ENCODE assay signal across 8 cellular contexts in the genomic region with DNA sequence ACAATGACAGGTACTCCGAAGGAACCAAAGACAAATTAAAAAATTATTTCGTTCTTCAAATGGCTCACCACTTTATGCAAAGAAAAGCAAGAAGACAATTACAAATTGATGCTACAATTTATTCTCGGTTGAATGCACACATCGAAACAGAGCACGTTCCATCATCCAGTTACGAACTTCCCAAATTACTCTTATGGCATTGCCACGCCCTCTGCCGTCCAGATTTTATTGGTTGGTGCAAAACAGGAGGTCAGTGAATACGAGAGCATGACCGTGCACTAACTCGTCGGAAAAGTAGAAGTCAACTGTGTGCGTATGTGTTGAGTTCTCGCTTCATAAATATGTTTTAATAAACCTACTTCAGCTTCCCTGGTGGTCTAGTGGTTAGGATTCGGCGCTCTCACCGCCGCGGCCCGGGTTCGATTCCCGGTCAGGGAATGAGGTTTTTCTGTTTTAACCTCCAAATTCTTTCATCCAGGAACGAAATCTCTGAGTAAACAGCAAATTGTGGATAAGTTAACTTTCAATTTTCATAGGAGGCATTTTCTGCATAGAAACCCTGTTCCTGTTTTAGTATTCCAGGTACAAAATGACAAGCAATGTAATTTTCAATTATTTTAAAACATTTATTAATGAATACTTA. TPM values are rescaled to one million over a fixed set of nuclear protein-coding genes. Genes with fewer than 3 reads are reported as not detected.
DNase-seq lines count a peak whose midpoint lies in the region; ATAC-seq and TF ChIP-seq lines count a peak whose summit lies in the region.

No MANE protein-coding gene starts in this region.

- ATAC-seq in GM21381 (IDR thresholded peaks at IDR 0.05; ENCODE audit: unreplicated experiment): peak; percentile 57
- peak; percentile 70 for ATAC-seq in activated T-helper 17 cell treated with anti-CD3 and anti-CD28 coated beads, Interleukin-2, amount 50 U/mL, for 72 hours (replicated peaks)
- peak; percentile 61 to 74 for ATAC-seq in naive thymus-derived CD8-positive, alpha-beta T cell
- peak; percentile 69 to 72 for ATAC-seq in stimulated activated naive B cell treated with anti-CD40 and anti-IgM and Interleukin-4, amounts not matched to agents 10 μg/mL and 1 μg/mL and 100 μg/mL, for 72 hours (replicated peaks)

- peak overlapping the region; percentile 87 for H3K4me3 Mint-ChIP-seq in activated T-helper 17 cell treated with anti-CD3 and anti-CD28 coated beads, Interleukin-2, amount 50 U/mL, for 72 hours
- peak overlapping the region; percentile 79 to 97 (median 92) for H3K4me3 Mint-ChIP-seq in naive thymus-derived CD8-positive, alpha-beta T cell
- H3K4me3 Mint-ChIP-seq in stimulated activated naive B cell treated with anti-CD40 and anti-IgM and Interleukin-4, amounts not matched to agents 10 μg/mL and 1 μg/mL and 100 μg/mL, for 72 hours: peak overlapping the region; percentile 80 to 82

- H3K36me3 ChIP-seq in BJ (ENCODE audit: control insufficient read depth, insufficient read depth, low read length): no peaks in the 10 kb centered on the region

- H3K27me3 ChIP-seq in BJ (ENCODE audit: control insufficient read depth, insufficient read depth, low read length): no peaks in the 10 kb centered on the region

- H3K4me1 Mint-ChIP-seq in activated T-helper 17 cell treated with anti-CD3 and anti-CD28 coated beads, Interleukin-2, amount 50 U/mL, for 72 hours: peaks cover 27% of the 10 kb centered on the region
- peaks cover 31 to 76% (median 62%) of the 10 kb centered on the region in 4 donors for H3K4me1 Mint-ChIP-seq in naive thymus-derived CD8-positive, alpha-beta T cell
- H3K4me1 Mint-ChIP-seq in stimulated activated naive B cell treated with anti-CD40 and anti-IgM and Interleukin-4, amounts not matched to agents 10 μg/mL and 1 μg/mL and 100 μg/mL, for 72 hours: peaks cover 30 to 46% of the 10 kb centered on the region in 2 donors

- peak overlapping the region; percentile 55 for H3K4me3 ChIP-seq in BJ (ENCODE audit: low read depth, low read length)

- H3K9me3 Mint-ChIP-seq in activated T-helper 17 cell treated with anti-CD3 and anti-CD28 coated beads, Interleukin-2, amount 50 U/mL, for 72 hours: no peaks in the 10 kb centered on the region
- H3K9me3 Mint-ChIP-seq in naive thymus-derived CD8-positive, alpha-beta T cell: peaks cover 0 to 7% (median 4%) of the 10 kb centered on the region in 9 donors
- peaks cover 4 to 8% of the 10 kb centered on the region in 2 donors for H3K9me3 Mint-ChIP-seq in stimulated activated naive B cell treated with anti-CD40 and anti-IgM and Interleukin-4, amounts not matched to agents 10 μg/mL and 1 μg/mL and 100 μg/mL, for 72 hours

- peak overlapping the region; percentile 100 for H3K27ac Mint-ChIP-seq in activated T-helper 17 cell treated with anti-CD3 and anti-CD28 coated beads, Interleukin-2, amount 50 U/mL, for 72 hours
- H3K27ac Mint-ChIP-seq in naive thymus-derived CD8-positive, alpha-beta T cell: peak overlapping the region; percentile 86 to 100 (median 93)
- peak overlapping the region; percentile 100 for H3K27ac Mint-ChIP-seq in stimulated activated naive B cell treated with anti-CD40 and anti-IgM and Interleukin-4, amounts not matched to agents 10 μg/mL and 1 μg/mL and 100 μg/mL, for 72 hours

- peaks cover 10% of the 10 kb centered on the region for H3K27me3 Mint-ChIP-seq in activated T-helper 17 cell treated with anti-CD3 and anti-CD28 coated beads, Interleukin-2, amount 50 U/mL, for 72 hours
- H3K27me3 Mint-ChIP-seq in naive thymus-derived CD8-positive, alpha-beta T cell: peaks cover 9 to 43% (median 31%) of the 10 kb centered on the region in 5 donors
- peaks cover 39 to 52% of the 10 kb centered on the region in 2 donors for H3K27me3 Mint-ChIP-seq in stimulated activated naive B cell treated with anti-CD40 and anti-IgM and Interleukin-4, amounts not matched to agents 10 μg/mL and 1 μg/mL and 100 μg/mL, for 72 hours

- TF ChIP-seq CTCF in BJ (IDR thresholded peaks at IDR 0.05; ENCODE audit: insufficient read depth, low read depth, low read length): no peak

- POLR2A ChIA-PET in BJ (lab: Charles Lee): no interaction called here
- POLR2A ChIA-PET in naive thymus-derived CD8-positive, alpha-beta T cell (lab: Charles Lee): interaction anchor here (0.7 to 3.0 kb wide), 7 partner anchors 35 to 1295 kb away, joined by 3 to 26 read pairs (median 13); a partner anchor contains a TSS

- peak; percentile 64 for DNase-seq in BJ (ENCODE audit: low read depth)
- peak; percentile 74 for DNase-seq in KG1 (lab: John Stamatoyannopoulos, UW)
- DNase-seq in RPMI7951 (ENCODE audit: low read depth): peak; percentile 93
- DNase-seq in fibroblast of peridontal ligament (ENCODE audit: extremely low read depth): peak; percentile 93
- peak; percentile 49 to 95 (median 76) for DNase-seq in naive thymus-derived CD8-positive, alpha-beta T cell
- DNase-seq in stimulated activated naive B cell treated with anti-CD40 and anti-IgM and Interleukin-4, amounts not matched to agents 10 μg/mL and 1 μg/mL and 100 μg/mL, for 72 hours: peak; percentile 69

- CTCF ChIA-PET in BJ (lab: Yijun Ruan, JAX): interaction anchor here (1.0 to 2.0 kb wide), 4 partner anchors 11 to 145 kb away, joined by 3 to 13 read pairs (median 4); no protein-coding TSS in a partner anchor

- H3K36me3 Mint-ChIP-seq in activated T-helper 17 cell treated with anti-CD3 and anti-CD28 coated beads, Interleukin-2, amount 50 U/mL, for 72 hours (ENCODE audit: low read depth): peaks cover 16% of the 10 kb centered on the region
- H3K36me3 Mint-ChIP-seq in naive thymus-derived CD8-positive, alpha-beta T cell: peaks cover 2 to 7% (median 4%) of the 10 kb centered on the region in 3 donors
- peaks cover 9% of the 10 kb centered on the region in 2 donors for H3K36me3 Mint-ChIP-seq in stimulated activated naive B cell treated with anti-CD40 and anti-IgM and Interleukin-4, amounts not matched to agents 10 μg/mL and 1 μg/mL and 100 μg/mL, for 72 hours

RNA-seq across cellular contexts. Expression of a gene that starts 23.2 kb away (rescaled TPM):
- polyA plus RNA-seq in BJ (2011; rRNA removed): 0.74 and 1.0 TPM in 2 replicates
- 0.72 and 1.0 TPM in 2 replicates for polyA minus RNA-seq in BJ (2011; rRNA and poly(A)+ RNA removed)
- total RNA-seq in RPMI7951 (2014; rRNA removed; shearing (Covaris generic)): 1.1 and 2.4 TPM in 2 replicates
- total RNA-seq in activated T-helper 17 cell treated with anti-CD3 and anti-CD28 coated beads, Interleukin-2, amount 50 U/mL, for 72 hours: under 1 TPM; 0.35 to 0.71 TPM
- total RNA-seq in naive thymus-derived CD8-positive, alpha-beta T cell: under 1 TPM; 0.49 to 0.63 TPM
- polyA plus RNA-seq in naive thymus-derived CD8-positive, alpha-beta T cell: under 1 TPM in 2 of 3 donors, not detected in 1; 0.05 to 0.36 TPM

RNA-seq across cellular contexts. Expression of a gene that starts 58.2 kb away (rescaled TPM):
- polyA plus RNA-seq in BJ (2011; rRNA removed): 47.3 TPM in 2 replicates
- 34.9 and 48.7 TPM in 2 replicates for polyA minus RNA-seq in BJ (2011; rRNA and poly(A)+ RNA removed)
- 47.3 and 62.2 TPM in 2 replicates for total RNA-seq in RPMI7951 (2014; rRNA removed; shearing (Covaris generic))
- 10 to 100 TPM; 34.4 to 51.2 TPM for total RNA-seq in activated T-helper 17 cell treated with anti-CD3 and anti-CD28 coated beads, Interleukin-2, amount 50 U/mL, for 72 hours
- total RNA-seq in naive thymus-derived CD8-positive, alpha-beta T cell: 10 to 100 TPM; 79.8 to 80.4 TPM
- 10 to 100 TPM; 37.5 to 71.3 (median 44.2) TPM for polyA plus RNA-seq in naive thymus-derived CD8-positive, alpha-beta T cell

Comparison
In these comparisons a context has a peak if more than half of its experiments do, and no peak if none do; other contexts are left out.
1. Peak in every context shown above with its lines: DNase-seq, ATAC-seq and H3K4me3 ChIP-seq.